Comparison of ENCODE assay signal across 14 cellular contexts in genomic region chr7:42611961-42612360, GRCh38.
A peak's percentile ranks its signal among the peaks of the same experiment; 100 is the strongest.
DNase-seq lines count a peak whose midpoint lies in the region; ATAC-seq and TF ChIP-seq lines count a peak whose summit lies in the region.
"Had no signal": no experiment of that assay in that cellular context is flagged by ENCODE, and none has a peak within 500 bp of the region (broad histone marks: within the 10 kb centered on the region; RNA-seq: fewer than 3 reads in every experiment).

No MANE protein-coding gene starts in this region.

- 0 to 5% methylated on average over 1 of the region's 1 CpG for WGBS in aorta, 2 donors

- no peak for TF ChIP-seq CTCF in GM23338 (conservative IDR thresholded peaks at IDR 0.05; ENCODE audit: low read depth in 2 of 2)
- TF ChIP-seq CTCF in mesothelial cell of epicardium (IDR thresholded peaks at IDR 0.05; ENCODE audit: unreplicated experiment) = no peak

- no peaks in the 10 kb centered on the region for H3F3A ChIP-seq in GM23338 (replicated peaks; ENCODE audit: low read depth)

- H3K4me3 ChIP-seq in GM23338 = no peak overlapping the region
- H3K4me3 ChIP-seq in aorta (ENCODE audit: low read length in 2 of 2) = no peak overlapping the region
- H3K4me3 ChIP-seq: SK-N-MC had no signal

- intact Hi-C loops in aorta (cut with DNase I) = no loop called here

- H3K36me3 ChIP-seq in GM23338 (ENCODE audit: insufficient read depth) (no peaks in the 10 kb centered on the region), aorta (ENCODE audit: control insufficient read depth in 1 of 2, insufficient read depth in 2 of 2, low read length in 1 of 2) (no peaks in the 10 kb centered on the region)
- H3K36me3 ChIP-seq: BE2C had no signal

- no peak overlapping the region for H3K4me2 ChIP-seq in GM23338

- H3K9me2 ChIP-seq in GM23338 (ENCODE audit: insufficient read depth) = no peaks in the 10 kb centered on the region

- no peaks in the 10 kb centered on the region for H3K9me3 ChIP-seq in aorta (ENCODE audit: control insufficient read depth, low read length)
- H3K9me3 ChIP-seq: BE2C had no signal

- peak overlapping the region; percentile 70; the same call in 1 of the 2 replicates for H2AFZ ChIP-seq in GM23338

- DNase-seq in GM23338 (ENCODE audit: low spot score) (no peak), RPMI8226 (peak; percentile 67), mesothelial cell of epicardium (ENCODE audit: low spot score in 2 of 2, unreplicated experiment in 2 of 2) (no peak), aorta (peak in 1 of 2 donors; percentile 51), SIG-M5 treated with dmso at 0.1 percent for 504 hours (lab: John Stamatoyannopoulos, UW; ENCODE audit: unreplicated experiment) (no peak), DMS79 (lab: John Stamatoyannopoulos, UW) (no peak), ecto neural progenitor cell (ENCODE audit: low spot score) (no peak)
- DNase-seq: BE2C; CD8-positive, alpha-beta memory T cell; H7; NCI-H1436; NCI-H2227 treated with DMSO at 0.1 percent for 48 hours; NCI-H526 treated with DMSO at 0.1 percent for 48 hours had no signal

- H3K79me2 ChIP-seq in GM23338 (replicated peaks; ENCODE audit: insufficient read depth) = no peaks in the 10 kb centered on the region

- H3K27me3 ChIP-seq in GM23338 (ENCODE audit: insufficient read depth) (no peaks in the 10 kb centered on the region), aorta (ENCODE audit: control insufficient read depth in 1 of 2, insufficient read depth in 2 of 2, low read length in 1 of 2) (no peaks in the 10 kb centered on the region)
- H3K27me3 ChIP-seq: BE2C had no signal

- H3K27ac ChIP-seq in GM23338 (ENCODE audit: low read depth) (no peak overlapping the region), aorta (ENCODE audit: low read depth in 1 of 2, low read length in 2 of 2) (no peak overlapping the region)
- H3K27ac ChIP-seq: SK-N-MC had no signal

- no peaks in the 10 kb centered on the region for H4K20me1 ChIP-seq in GM23338 (replicated peaks; ENCODE audit: insufficient read depth)

- ATAC-seq in GM23338 (no peak), aorta (ENCODE audit: low FRiP score) (peak; percentile 44)

- H3K27ac Mint-ChIP-seq in GM23338 (no peak overlapping the region), mesothelial cell of epicardium (peak overlapping the region; percentile 67)

- no peaks in the 10 kb centered on the region for H3K36me3 Mint-ChIP-seq in GM23338 (ENCODE audit: low read depth)
- H3K36me3 Mint-ChIP-seq in mesothelial cell of epicardium = no peaks in the 10 kb centered on the region
- H3K36me3 Mint-ChIP-seq: CD8-positive, alpha-beta memory T cell had no signal

- H3K9me3 Mint-ChIP-seq in GM23338 (no peaks in the 10 kb centered on the region; the same call in 2 of the 3 replicates), mesothelial cell of epicardium (no peaks in the 10 kb centered on the region)

- H3K4me1 ChIP-seq in GM23338 (ENCODE audit: insufficient read depth) = no peaks in the 10 kb centered on the region
- no peaks in the 10 kb centered on the region for H3K4me1 ChIP-seq in aorta (ENCODE audit: control insufficient read depth in 1 of 2, insufficient read depth in 2 of 2, low read length in 2 of 2)
- H3K4me1 ChIP-seq: BE2C had no signal

- H3K27me3 Mint-ChIP-seq in GM23338 (ENCODE audit: insufficient read depth, low read depth, poor library complexity) = no peaks in the 10 kb centered on the region
- no peaks in the 10 kb centered on the region for H3K27me3 Mint-ChIP-seq in mesothelial cell of epicardium (ENCODE audit: low read depth)

- no peak overlapping the region for H3K4me3 Mint-ChIP-seq in GM23338
- no peak overlapping the region for H3K4me3 Mint-ChIP-seq in mesothelial cell of epicardium

- H3K4me1 Mint-ChIP-seq in GM23338 = peaks cover 3% of the 10 kb centered on the region; the same call in 1 of the 3 replicates
- peaks cover 17% of the 10 kb centered on the region for H3K4me1 Mint-ChIP-seq in mesothelial cell of epicardium

TF ChIP-seq in GM23338, 12 proteins besides CTCF, POLR2A, EP300 and RAD21 (continues in another document):
- TF ChIP-seq ETS1 (IDR thresholded peaks at IDR 0.05) (no peak), REST (IDR thresholded peaks at IDR 0.05; ENCODE audit: unreplicated experiment) (no peak), EZH2 (IDR thresholded peaks at IDR 0.05; ENCODE audit: low read depth, unreplicated experiment) (no peak), NANOG (IDR thresholded peaks at IDR 0.05; ENCODE audit: borderline replicate concordance) (no peak), ZNF331 (CRISPR knock-in tag; IDR thresholded peaks at IDR 0.05; ENCODE audit: low read depth) (no peak), JUNB (IDR thresholded peaks at IDR 0.05; ENCODE audit: unreplicated experiment) (no peak), POLR2AphosphoS5 (IDR thresholded peaks at IDR 0.05; ENCODE audit: low read depth) (no peak), STAT1 (IDR thresholded peaks at IDR 0.05; ENCODE audit: unreplicated experiment) (no peak), ZNF114 (CRISPR knock-in tag; IDR thresholded peaks at IDR 0.05) (no peak), CREB1 (CRISPR knock-in tag; IDR thresholded peaks at IDR 0.05; ENCODE audit: low read depth) (no peak)
